Comparison of ENCODE assay signal across 15 cellular contexts in the genomic region with DNA sequence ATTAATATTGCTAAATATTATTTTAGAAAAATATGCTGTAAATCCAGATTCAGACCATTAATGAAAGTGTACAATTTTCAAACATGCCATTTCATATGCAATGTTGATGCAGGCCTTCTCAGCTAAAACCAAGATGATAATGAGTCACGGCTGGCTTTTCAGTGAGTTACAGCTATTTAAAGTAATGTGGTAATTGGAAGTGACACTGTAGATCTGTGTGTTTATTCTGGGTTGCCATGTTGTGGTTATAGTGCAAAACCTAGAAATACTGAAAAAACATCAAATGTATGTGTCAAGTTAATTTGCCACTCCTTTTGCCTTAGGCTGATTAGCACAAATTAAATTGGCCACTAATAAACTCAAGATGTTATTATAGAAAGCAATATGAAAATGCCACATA.
DNase-seq lines count a peak whose midpoint lies in the region; ATAC-seq and TF ChIP-seq lines count a peak whose summit lies in the region.
"Had no signal": no experiment of that assay in that cellular context is flagged by ENCODE, and none has a peak within 500 bp of the region (broad histone marks: within the 10 kb centered on the region; RNA-seq: fewer than 3 reads in every experiment).

No MANE protein-coding gene starts in this region.

- H3K27ac Mint-ChIP-seq in type B pancreatic cell = no peak overlapping the region
- H3K27ac Mint-ChIP-seq: CD14-positive monocyte, H9 had no signal

- no peak for ATAC-seq in HG03095 (IDR thresholded peaks at IDR 0.05; ENCODE audit: unreplicated experiment)

- peak; percentile 60 for DNase-seq in Daoy (ENCODE audit: low read depth)
- peak; percentile 54 for DNase-seq in NCI-H69 (lab: John Stamatoyannopoulos, UW)
- DNase-seq in caudate nucleus (lab: John Stamatoyannopoulos, UW) = peak in 1 of 61 donors; percentile 1
- peak; percentile 76 for DNase-seq in myocyte (ENCODE audit: low read depth)
- no peak for DNase-seq in NCI-H345 (lab: John Stamatoyannopoulos, UW)
- no peak for DNase-seq in type B pancreatic cell (ENCODE audit: extremely low spot score, unreplicated experiment)
- no peak for DNase-seq in DMS79 treated with DMSO at 0.1 percent for 48 hours (lab: John Stamatoyannopoulos, UW)
- DNase-seq: erythroblast, H9, KG1, NCI-H2171 had no signal

- no peaks in the 10 kb centered on the region for H3K36me3 Mint-ChIP-seq in type B pancreatic cell
- H3K36me3 Mint-ChIP-seq: brain, CD14-positive monocyte had no signal

- H3K4me1 Mint-ChIP-seq in type B pancreatic cell (ENCODE audit: unreplicated experiment) = peaks cover 10% of the 10 kb centered on the region
- H3K4me1 Mint-ChIP-seq: CD14-positive monocyte had no signal

- H3K27me3 Mint-ChIP-seq in type B pancreatic cell = no peaks in the 10 kb centered on the region
- H3K27me3 Mint-ChIP-seq: brain had no signal

- H3K4me3 Mint-ChIP-seq in type B pancreatic cell = no peak overlapping the region
- H3K4me3 Mint-ChIP-seq: brain, CD14-positive monocyte, H9 had no signal

- TF ChIP-seq CTCF in type B pancreatic cell (conservative IDR thresholded peaks at IDR 0.05) = no peak

- no peaks in the 10 kb centered on the region for H3K9me3 Mint-ChIP-seq in type B pancreatic cell
- H3K9me3 Mint-ChIP-seq: brain, H9 had no signal

- H3K27ac ChIP-seq in caudate nucleus (ENCODE audit: low read depth, low read length) = peak overlapping the region; percentile 18
- H3K27ac ChIP-seq: RWPE1 had no signal

Comparison
In these comparisons a context has a peak if more than half of its experiments do, and no peak if none do; other contexts are left out.
1. DNase-seq: peak in Daoy (single experiment), NCI-H69 (single experiment) and myocyte (single experiment); none in NCI-H345 (single experiment), type B pancreatic cell (single experiment) and DMS79 treated with DMSO at 0.1 percent for 48 hours (single experiment).